18 cellular contexts compared by ENCODE assay signal in genomic region chr11:108693852-108694251, GRCh38. TPM values are rescaled to one million over a fixed set of nuclear protein-coding genes. Genes with fewer than 3 reads are reported as not detected.
DNase-seq lines count a peak whose midpoint lies in the region; ATAC-seq, FAIRE-seq and TF ChIP-seq lines count a peak whose summit lies in the region.
"Had no signal": no experiment of that assay in that cellular context is flagged by ENCODE, and none has a peak within 500 bp of the region (broad histone marks: within the 10 kb centered on the region; RNA-seq: fewer than 3 reads in every experiment).

No MANE protein-coding gene starts in this region.

- no peaks in the 10 kb centered on the region for H3K4me1 ChIP-seq in GM23338 (ENCODE audit: insufficient read depth)
- H3K4me1 ChIP-seq: ascending aorta, heart right ventricle had no signal

- H3F3A ChIP-seq in GM23338 (replicated peaks; ENCODE audit: low read depth), result no peaks in the 10 kb centered on the region

- no peaks in the 10 kb centered on the region; the same call in 1 of the 2 replicates for H3K9me2 ChIP-seq in GM23338 (ENCODE audit: insufficient read depth)

- H3K4me3 ChIP-seq in GM23338, result no peak overlapping the region
- H3K4me3 ChIP-seq: ascending aorta, heart right ventricle, PC-9 had no signal

- H3K4me3 Mint-ChIP-seq in activated T-helper 17 cell treated with anti-CD3 and anti-CD28 coated beads, Interleukin-2, amount 50 U/mL, for 72 hours, result no peak overlapping the region
- no peak overlapping the region for H3K4me3 Mint-ChIP-seq in GM23338
- H3K4me3 Mint-ChIP-seq: nephron progenitor cell had no signal

- H4K20me1 ChIP-seq in GM23338 (replicated peaks; ENCODE audit: insufficient read depth), result no peaks in the 10 kb centered on the region

- no peak overlapping the region for H2AFZ ChIP-seq in GM23338
- H2AFZ ChIP-seq: PC-9 had no signal

- no peaks in the 10 kb centered on the region for H3K79me2 ChIP-seq in GM23338 (replicated peaks; ENCODE audit: insufficient read depth)

- no peak for TF ChIP-seq CTCF in GM23338 (conservative IDR thresholded peaks at IDR 0.05; ENCODE audit: low read depth in 2 of 2)

- H3K36me3 ChIP-seq in GM23338 (ENCODE audit: insufficient read depth), result peaks cover 10% of the 10 kb centered on the region; the same call in 1 of the 2 replicates

- H3K27ac Mint-ChIP-seq in activated naive CD4-positive, alpha-beta T cell treated with anti-CD3 and anti-CD28 coated beads, Interleukin-2, amount 50 U/mL, for 72 hours, result peak overlapping the region; percentile 23 to 53
- H3K27ac Mint-ChIP-seq in activated T-helper 17 cell treated with anti-CD3 and anti-CD28 coated beads, Interleukin-2, amount 50 U/mL, for 72 hours, result peak overlapping the region; percentile 43
- no peak overlapping the region for H3K27ac Mint-ChIP-seq in GM23338
- H3K27ac Mint-ChIP-seq: nephron progenitor cell had no signal

- no peaks in the 10 kb centered on the region for H3K27me3 Mint-ChIP-seq in activated T-helper 17 cell treated with anti-CD3 and anti-CD28 coated beads, Interleukin-2, amount 50 U/mL, for 72 hours
- H3K27me3 Mint-ChIP-seq in GM23338 (ENCODE audit: insufficient read depth, low read depth, poor library complexity), result peaks cover under 1% of the 10 kb centered on the region

- H3K27ac ChIP-seq in GM23338 (ENCODE audit: low read depth), result no peak overlapping the region
- H3K27ac ChIP-seq: ascending aorta, heart right ventricle, PC-9 had no signal

- no peak for DNase-seq in activated naive CD4-positive, alpha-beta T cell treated with anti-CD3 and anti-CD28 coated beads, Interleukin-2, amount 50 U/mL, for 72 hours (ENCODE audit: low spot score in 2 of 2)
- no peak for DNase-seq in activated naive CD4-positive, alpha-beta T cell treated with anti-CD3 and anti-CD28 coated beads, Interleukin-2, amount 50 U/mL, for 16 hours
- DNase-seq in fibroblast of the conjunctiva (ENCODE audit: low read depth) (peak; percentile 22), urothelium cell line (ENCODE audit: low spot score) (peak; percentile 16), GM23338 (ENCODE audit: low spot score) (no peak)
- DNase-seq: activated CD4-positive, alpha-beta T cell treated with anti-CD3 and anti-CD28 coated beads for 48 hours; activated T-cell treated with anti-CD3 and anti-CD28 coated beads, Interleukin-2, amount 50 U/mL, for 48 hours; effector memory CD4-positive, alpha-beta T cell; heart right ventricle; NCI-H1417; nephron progenitor cell; PC-9 had no signal

- no peak for FAIRE-seq in urothelium cell line (lab: Jason Lieb, UNC)

- no peaks in the 10 kb centered on the region for H3K9me3 Mint-ChIP-seq in activated naive CD4-positive, alpha-beta T cell treated with anti-CD3 and anti-CD28 coated beads, Interleukin-2, amount 50 U/mL, for 72 hours
- H3K9me3 Mint-ChIP-seq in activated T-helper 17 cell treated with anti-CD3 and anti-CD28 coated beads, Interleukin-2, amount 50 U/mL, for 72 hours, result no peaks in the 10 kb centered on the region
- no peaks in the 10 kb centered on the region for H3K9me3 Mint-ChIP-seq in GM23338
- H3K9me3 Mint-ChIP-seq: nephron progenitor cell had no signal

- H3K36me3 Mint-ChIP-seq in activated naive CD4-positive, alpha-beta T cell treated with anti-CD3 and anti-CD28 coated beads, Interleukin-2, amount 50 U/mL, for 72 hours, result peaks cover 6 to 7% of the 10 kb centered on the region in 2 donors
- H3K36me3 Mint-ChIP-seq in activated T-helper 17 cell treated with anti-CD3 and anti-CD28 coated beads, Interleukin-2, amount 50 U/mL, for 72 hours (ENCODE audit: low read depth), result peaks cover 96% of the 10 kb centered on the region
- H3K36me3 Mint-ChIP-seq in GM23338 (ENCODE audit: low read depth), result peaks cover 42% of the 10 kb centered on the region

- peaks cover 2% of the 10 kb centered on the region for H3K4me1 Mint-ChIP-seq in activated T-helper 17 cell treated with anti-CD3 and anti-CD28 coated beads, Interleukin-2, amount 50 U/mL, for 72 hours
- H3K4me1 Mint-ChIP-seq in GM23338, result no peaks in the 10 kb centered on the region

- H3K27me3 ChIP-seq in GM23338 (ENCODE audit: insufficient read depth), result no peaks in the 10 kb centered on the region
- H3K27me3 ChIP-seq: ascending aorta, heart right ventricle had no signal

- peak; percentile 51 to 74 for ATAC-seq in activated naive CD4-positive, alpha-beta T cell treated with anti-CD3 and anti-CD28 coated beads, Interleukin-2, amount 50 U/mL, for 72 hours
- peak; percentile 81 for ATAC-seq in activated T-helper 17 cell treated with anti-CD3 and anti-CD28 coated beads, Interleukin-2, amount 50 U/mL, for 72 hours (replicated peaks)
- no peak for ATAC-seq in GM18868 (IDR thresholded peaks at IDR 0.05; ENCODE audit: unreplicated experiment)
- no peak for ATAC-seq in GM23338
- no peak for ATAC-seq in HG02884 (IDR thresholded peaks at IDR 0.05; ENCODE audit: unreplicated experiment)
- ATAC-seq: heart right ventricle, left lobe of liver, sciatic nerve had no signal

- H3K4me2 ChIP-seq in GM23338, result no peak overlapping the region
- H3K4me2 ChIP-seq: PC-9 had no signal

TF ChIP-seq in GM23338, 12 proteins besides CTCF, POLR2A, EP300 and RAD21:
- TF ChIP-seq ZNF331 (CRISPR knock-in tag; IDR thresholded peaks at IDR 0.05; ENCODE audit: low read depth), result no peak
- TF ChIP-seq REST (IDR thresholded peaks at IDR 0.05; ENCODE audit: unreplicated experiment), result no peak
- no peak for TF ChIP-seq NANOG (IDR thresholded peaks at IDR 0.05; ENCODE audit: borderline replicate concordance)
- no peak for TF ChIP-seq EZH2phosphoT487 (IDR thresholded peaks at IDR 0.05; ENCODE audit: unreplicated experiment)
- no peak for TF ChIP-seq POLR2AphosphoS5 (IDR thresholded peaks at IDR 0.05; ENCODE audit: low read depth)
- TF ChIP-seq JUNB (IDR thresholded peaks at IDR 0.05; ENCODE audit: unreplicated experiment), result no peak
TF ChIP-seq in GM23338: peak in this region for 0.

RNA-seq across cellular contexts. Expression of gene DDX10, which starts 29.0 kb away (rescaled TPM):
- 10 to 100 TPM; 36.8 to 43.2 TPM for total RNA-seq in activated naive CD4-positive, alpha-beta T cell treated with anti-CD3 and anti-CD28 coated beads, Interleukin-2, amount 50 U/mL, for 72 hours
- 10 to 100 TPM; 25.0 to 45.3 TPM for total RNA-seq in activated T-helper 17 cell treated with anti-CD3 and anti-CD28 coated beads, Interleukin-2, amount 50 U/mL, for 72 hours
- 32.4 and 35.1 TPM in 2 replicates for total RNA-seq in GM23338 (2014; rRNA removed; shearing (Covaris generic))
- polyA plus RNA-seq in GM23338 (2016; fragmentation: Nextera tagmentation; extraction: Ambion mirVana), result 33.5 and 37.8 TPM in 2 replicates

Comparison
In these comparisons a context has a peak if more than half of its experiments do, and no peak if none do; other contexts are left out.
1. ATAC-seq: peak in activated naive CD4-positive, alpha-beta T cell treated with anti-CD3 and anti-CD28 coated beads, Interleukin-2, amount 50 U/mL, for 72 hours (2 of 2) and activated T-helper 17 cell treated with anti-CD3 and anti-CD28 coated beads, Interleukin-2, amount 50 U/mL, for 72 hours (single experiment); none in GM18868 (single experiment), GM23338 (single experiment) and HG02884 (single experiment).
2. DNase-seq: peak in fibroblast of the conjunctiva (single experiment) and urothelium cell line (single experiment); none in activated naive CD4-positive, alpha-beta T cell treated with anti-CD3 and anti-CD28 coated beads, Interleukin-2, amount 50 U/mL, for 72 hours (0 of 2), activated naive CD4-positive, alpha-beta T cell treated with anti-CD3 and anti-CD28 coated beads, Interleukin-2, amount 50 U/mL, for 16 hours (single experiment) and GM23338 (single experiment).